In genomic region chr12:6735448-6736191, GRCh38 we compare ENCODE assay signal across 8 cellular contexts. TPM values are rescaled to one million over a fixed set of nuclear protein-coding genes. Genes with fewer than 3 reads are reported as not detected.
DNase-seq lines count a peak whose midpoint lies in the region; ATAC-seq and TF ChIP-seq lines count a peak whose summit lies in the region.

No MANE protein-coding gene starts in this region.

- H3K36me3 Mint-ChIP-seq in stimulated activated memory B cell treated with anti-CD40 and anti-IgM and Interleukin-4, amounts not matched to agents 10 μg/mL and 1 μg/mL and 100 μg/mL, for 72 hours, result peaks cover 25% of the 10 kb centered on the region

- DNase-seq in SIG-M5 treated with dmso at 0.1 percent for 504 hours (lab: John Stamatoyannopoulos, UW; ENCODE audit: unreplicated experiment), result peak; percentile 43
- no peak for DNase-seq in SIG-M5 (lab: John Stamatoyannopoulos, UW)
- DNase-seq in NCI-H1105 (lab: John Stamatoyannopoulos, UW), result peak; percentile 62
- peak; percentile 60 for DNase-seq in UCSD-AML1 (lab: John Stamatoyannopoulos, UW; ENCODE audit: unreplicated experiment)
- peak; percentile 70 for DNase-seq in colonic mucosa
- peak; percentile 81 for DNase-seq in left lobe of liver (ENCODE audit: low spot score)

- H3K27me3 Mint-ChIP-seq in stimulated activated memory B cell treated with anti-CD40 and anti-IgM and Interleukin-4, amounts not matched to agents 10 μg/mL and 1 μg/mL and 100 μg/mL, for 72 hours, result no peaks in the 10 kb centered on the region

- peaks cover 4% of the 10 kb centered on the region for H3K36me3 ChIP-seq in colonic mucosa

- no peak overlapping the region for H3K4me3 Mint-ChIP-seq in stimulated activated memory B cell treated with anti-CD40 and anti-IgM and Interleukin-4, amounts not matched to agents 10 μg/mL and 1 μg/mL and 100 μg/mL, for 72 hours

- no peaks in the 10 kb centered on the region for H3K27me3 ChIP-seq in colonic mucosa

- H3K9ac ChIP-seq in colonic mucosa (ENCODE audit: low read depth in 2 of 2, low read length in 2 of 2), result no peak overlapping the region

- no peaks in the 10 kb centered on the region for H3K9me3 Mint-ChIP-seq in stimulated activated memory B cell treated with anti-CD40 and anti-IgM and Interleukin-4, amounts not matched to agents 10 μg/mL and 1 μg/mL and 100 μg/mL, for 72 hours

- H3K9me3 ChIP-seq in colonic mucosa, result no peaks in the 10 kb centered on the region

- H3K27ac Mint-ChIP-seq in stimulated activated memory B cell treated with anti-CD40 and anti-IgM and Interleukin-4, amounts not matched to agents 10 μg/mL and 1 μg/mL and 100 μg/mL, for 72 hours, result no peak overlapping the region

- no peaks in the 10 kb centered on the region for H3K4me1 ChIP-seq in colonic mucosa

- TF ChIP-seq CTCF in colonic mucosa (IDR thresholded peaks at IDR 0.05), result peak; percentile 72

- intact Hi-C loops in colonic mucosa (cut with DNase I), result loop anchor here (5.0 kb wide), 1 partner anchor 87 kb away; the partner anchor contains the start of gene GPR162

- peaks cover 12% of the 10 kb centered on the region for H3K4me1 Mint-ChIP-seq in stimulated activated memory B cell treated with anti-CD40 and anti-IgM and Interleukin-4, amounts not matched to agents 10 μg/mL and 1 μg/mL and 100 μg/mL, for 72 hours

- ATAC-seq in left lobe of liver (peak; percentile 99), GM19035 (IDR thresholded peaks at IDR 0.05; ENCODE audit: unreplicated experiment) (no peak)
- ATAC-seq in stimulated activated memory B cell treated with anti-CD40 and anti-IgM and Interleukin-4, amounts not matched to agents 10 μg/mL and 1 μg/mL and 100 μg/mL, for 72 hours, result peak; percentile 57

- H3K27ac ChIP-seq in colonic mucosa, result no peak overlapping the region

- H3K4me3 ChIP-seq in colonic mucosa, result no peak overlapping the region

RNA-seq across cellular contexts. Expression of gene COPS7A, which starts 11.8 kb away (rescaled TPM):
- total RNA-seq in colonic mucosa (10 to 100 TPM; 33.3 to 47.6 TPM), left lobe of liver (31.1 TPM)

RNA-seq across cellular contexts. Expression of gene MLF2, which starts 17.3 kb away (rescaled TPM):
- total RNA-seq in colonic mucosa (100 to 1,000 TPM; 199 to 212 TPM), left lobe of liver (133 TPM)

RNA-seq across cellular contexts. Expression of gene PTMS, which starts 30.5 kb away (rescaled TPM):
- 100 to 1,000 TPM; 169 to 182 TPM for total RNA-seq in colonic mucosa
- total RNA-seq in left lobe of liver, result 406 TPM

RNA-seq across cellular contexts. Expression of gene PIANP, which starts 35.0 kb away (rescaled TPM):
- 1 to 10 TPM in 1 of 2 donors, under 1 TPM in 1; 0.44 to 1.2 TPM for total RNA-seq in colonic mucosa
- total RNA-seq in left lobe of liver, result not detected

RNA-seq across cellular contexts. Expression of gene LAG3, which starts 36.7 kb away (rescaled TPM):
- 1 to 10 TPM; 1.0 to 1.2 TPM for total RNA-seq in colonic mucosa
- total RNA-seq in left lobe of liver, result 2.8 TPM
